2 cellular contexts compared by ENCODE assay signal in genomic region chr20:63521602-63522001, GRCh38.
TF ChIP-seq lines count a peak whose summit lies in the region.

No MANE protein-coding gene starts in this region.

TF ChIP-seq in IMR-90, 13 proteins besides CTCF, POLR2A, EP300 and RAD21:
- TF ChIP-seq SMC3 (IDR thresholded peaks at IDR 0.05; ENCODE audit: low read depth, low read length) = no peak
- TF ChIP-seq RCOR1 (IDR thresholded peaks at IDR 0.05; ENCODE audit: insufficient replicate concordance, low read length) = no peak
- TF ChIP-seq USF2 (IDR thresholded peaks at IDR 0.05; ENCODE audit: low read depth, low read length) = no peak
- TF ChIP-seq MAZ (IDR thresholded peaks at IDR 0.05; ENCODE audit: borderline replicate concordance, low read depth, low read length) = no peak
- TF ChIP-seq CHD1 (IDR thresholded peaks at IDR 0.05; ENCODE audit: low read depth, low read length) = no peak
- no peak for TF ChIP-seq ELK1 (IDR thresholded peaks at IDR 0.05; ENCODE audit: borderline replicate concordance, low read depth, low read length)
- no peak for TF ChIP-seq NFE2L2 (IDR thresholded peaks at IDR 0.05; ENCODE audit: low read depth, low read length)
- no peak for TF ChIP-seq MAFK (IDR thresholded peaks at IDR 0.05; ENCODE audit: low read depth, low read length)
- no peak for TF ChIP-seq BHLHE40 (IDR thresholded peaks at IDR 0.05; ENCODE audit: low read depth, low read length)
- TF ChIP-seq RFX5 (IDR thresholded peaks at IDR 0.05; ENCODE audit: low read depth, low read length) = no peak
- no peak for TF ChIP-seq FOS (IDR thresholded peaks at IDR 0.05; ENCODE audit: low read depth, low read length)
- no peak for TF ChIP-seq MXI1 (IDR thresholded peaks at IDR 0.05; ENCODE audit: borderline replicate concordance, low read depth, low read length)
- no peak for TF ChIP-seq CEBPB (IDR thresholded peaks at IDR 0.05; ENCODE audit: low read depth, low read length)

TF ChIP-seq in GM12878, 131 proteins besides CTCF, POLR2A, EP300 and RAD21:
- TF ChIP-seq CHD1 (IDR thresholded peaks at IDR 0.05; ENCODE audit: low read depth, low read length) = no peak
- TF ChIP-seq RELA (IDR thresholded peaks at IDR 0.05; ENCODE audit: borderline replicate concordance, partially characterized antibody) = no peak
- TF ChIP-seq KAT2A (conservative IDR thresholded peaks at IDR 0.05; ENCODE audit: control insufficient read depth, low read depth, low read length) = no peak
- no peak for TF ChIP-seq RAD51 (IDR thresholded peaks at IDR 0.05)
- no peak for TF ChIP-seq ZNF622 (IDR thresholded peaks at IDR 0.05)
- TF ChIP-seq IRF5 (IDR thresholded peaks at IDR 0.05; ENCODE audit: borderline replicate concordance) = no peak
- TF ChIP-seq SIX5 (IDR thresholded peaks at IDR 0.05; ENCODE audit: low read depth, low read length, severe bottlenecking) = no peak
- TF ChIP-seq ZSCAN29 (IDR thresholded peaks at IDR 0.05) = no peak
TF ChIP-seq in GM12878: peak in this region for 0.
